In the genomic region with DNA sequence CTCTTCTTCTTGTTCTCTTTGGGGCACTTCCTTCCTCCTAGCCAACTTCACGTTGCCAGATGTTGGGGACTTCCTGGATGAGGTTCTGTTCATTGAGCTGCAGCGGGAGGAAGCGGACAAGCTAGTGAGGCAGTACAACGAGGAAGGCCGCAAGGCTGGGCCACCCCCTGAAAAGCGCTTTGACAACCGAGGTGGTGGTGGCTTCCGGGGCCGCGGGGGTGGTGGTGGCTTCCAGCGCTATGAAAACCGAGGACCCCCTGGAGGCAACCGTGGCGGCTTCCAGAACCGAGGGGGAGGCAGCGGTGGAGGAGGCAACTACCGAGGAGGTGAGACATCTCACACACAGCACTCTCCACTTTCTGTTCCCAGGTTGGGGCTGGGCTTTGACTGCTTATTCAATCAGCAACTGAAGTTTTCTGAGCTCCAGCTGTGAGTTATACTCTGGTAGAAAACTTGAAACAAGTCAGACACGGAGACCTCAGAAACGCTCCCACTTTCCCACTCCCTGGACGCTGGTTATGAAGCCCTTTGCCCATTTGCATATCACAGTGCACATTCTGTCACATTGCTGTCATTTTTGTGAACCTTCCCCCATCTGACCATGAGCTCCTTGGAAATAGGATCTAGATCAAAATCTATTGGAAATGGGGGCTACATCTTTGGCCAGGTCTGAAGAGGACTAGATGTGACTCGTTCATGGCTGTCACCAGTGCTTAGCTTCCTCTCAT, we compare ENCODE assay signal across 9 cellular contexts. TPM values are rescaled to one million over a fixed set of nuclear protein-coding genes. Genes with fewer than 3 reads are reported as not detected.
A peak's percentile ranks its signal among the peaks of the same experiment; 100 is the strongest.
DNase-seq lines count a peak whose midpoint lies in the region; ATAC-seq, FAIRE-seq and TF ChIP-seq lines count a peak whose summit lies in the region.
"Had no signal": no experiment of that assay in that cellular context is flagged by ENCODE, and none has a peak within 500 bp of the region (broad histone marks: within the 10 kb centered on the region; RNA-seq: fewer than 3 reads in every experiment).

No MANE protein-coding gene starts in this region.

- H3K4me1 Mint-ChIP-seq in IgD-negative memory B cell = peaks cover 49 to 61% (median 52%) of the 10 kb centered on the region in 3 donors

- peak; percentile 65 for FAIRE-seq in A549 (lab: Jason Lieb, UNC)

- BruUV-seq in A673 (replicated peaks; lab: Mats Ljungman, UMichigan) = no TSS peak

- H3K36me3 ChIP-seq in sigmoid colon = peaks cover 45 to 80% (median 58%) of the 10 kb centered on the region in 4 donors
- H3K36me3 ChIP-seq in A673 (ENCODE audit: insufficient read depth, low read length, poor library complexity, severe bottlenecking) = peaks cover 99% of the 10 kb centered on the region

- H3K4me2 ChIP-seq in A549 = no peak overlapping the region

- no peaks in the 10 kb centered on the region for H3K9me3 Mint-ChIP-seq in IgD-negative memory B cell

- no peak overlapping the region for H3K4me3 ChIP-seq in A549
- no peak overlapping the region for H3K4me3 ChIP-seq in sigmoid colon
- H3K4me3 ChIP-seq in A673 (ENCODE audit: low read depth, low read length, poor library complexity, severe bottlenecking) = no peak overlapping the region

- H3K27ac Mint-ChIP-seq in IgD-negative memory B cell = peak overlapping the region; percentile 96 to 98 (median 98)

- TF ChIP-seq CTCF in A549 (IDR thresholded peaks at IDR 0.05) (no peak), sigmoid colon (IDR thresholded peaks at IDR 0.05) (no peak), A673 (conservative IDR thresholded peaks at IDR 0.05; ENCODE audit: low read depth, low read length) (no peak)

- no peaks in the 10 kb centered on the region; the same call in 2 of the 3 replicates for H3K4me1 ChIP-seq in A549
- peaks cover 0 to 39% (median 33%) of the 10 kb centered on the region in 4 donors for H3K4me1 ChIP-seq in sigmoid colon
- H3K4me1 ChIP-seq in A673 (ENCODE audit: insufficient read depth, low read length, poor library complexity, severe bottlenecking) = no peaks in the 10 kb centered on the region

- 94% methylated on average over 21 of the region's 21 CpGs for WGBS in A549 (ENCODE audit: missing lambda C conversion rate)
- 59 to 83% methylated on average over 21 of the region's 21 CpGs for WGBS in sigmoid colon, 2 donors

- POLR2A ChIA-PET in A549 (lab: Yijun Ruan, JAX) (interaction anchor here (0.7 kb wide), 1 partner anchor 73 kb away, joined by 5 read pairs; no protein-coding TSS in a partner anchor), A673 (lab: Charles Lee; ENCODE audit: low non-redundant PET) (no interaction called here)

- no peak for TF ChIP-seq POLR2A in A549 (IDR thresholded peaks at IDR 0.05; ENCODE audit: low read length)
- no peak for TF ChIP-seq POLR2A in sigmoid colon (IDR thresholded peaks at IDR 0.05)

- TF ChIP-seq EP300 in A549 (IDR thresholded peaks at IDR 0.05) = no peak
- no peak for TF ChIP-seq EP300 in sigmoid colon (IDR thresholded peaks at IDR 0.05)

- CTCF ChIA-PET in A549 (lab: Yijun Ruan, JAX) = interaction anchor here (0.6 to 29.1 kb wide), 15 partner anchors 0 to 687 kb away, joined by 3 to 598 read pairs (median 5); partner anchors contain the start of genes CCDC97 and HNRNPUL1
- CTCF ChIA-PET in A673 (lab: Charles Lee) = no interaction called here

- DNase-seq in A549 (ENCODE audit: low read depth in 1 of 2, low spot score in 1 of 2) = no peak
- peak; percentile 37 to 49 for DNase-seq in activated T-helper 1 cell treated with anti-CD3 and anti-CD28 coated beads, Interleukin-2, amount 50 U/mL, for 16 hours (ENCODE audit: low read depth in 1 of 2, low spot score in 1 of 2)
- DNase-seq in sigmoid colon = peak; percentile 67
- no peak for DNase-seq in inferior parietal cortex (ENCODE audit: extremely low spot score)
- no peak for DNase-seq in A673 (ENCODE audit: low spot score)
- no peak for DNase-seq in COR-L47 (lab: John Stamatoyannopoulos, UW)
- no peak for DNase-seq in COLO668 (lab: John Stamatoyannopoulos, UW; ENCODE audit: unreplicated experiment)
- DNase-seq: ACHN had no signal

- H3K27ac ChIP-seq in A549 (no peak overlapping the region), sigmoid colon (peak overlapping the region in 2 of 4 donors; percentile 16 to 30), A673 (ENCODE audit: low read depth, low read length, poor library complexity, severe bottlenecking) (no peak overlapping the region)

- peak overlapping the region; percentile 58 to 88 (median 83) for H3K4me3 Mint-ChIP-seq in IgD-negative memory B cell

- H3K27me3 ChIP-seq in sigmoid colon = no peaks in the 10 kb centered on the region
- H3K27me3 ChIP-seq in A673 (replicated peaks; ENCODE audit: insufficient read depth, low read depth, low read length, poor library complexity) = no peaks in the 10 kb centered on the region

- H3K9me3 ChIP-seq in A549 (no peaks in the 10 kb centered on the region), sigmoid colon (no peaks in the 10 kb centered on the region), A673 (ENCODE audit: low read depth, low read length, poor library complexity, severe bottlenecking) (no peaks in the 10 kb centered on the region)

- intact Hi-C loops in sigmoid colon (cut with DNase I) = no loop called here
- intact Hi-C loops in A673 (cut with micrococcal nuclease; ENCODE audit: unreplicated experiment) = no loop called here

- no peak for TF ChIP-seq RAD21 in A549 (conservative IDR thresholded peaks at IDR 0.05 in 1 of 2, IDR thresholded peaks at IDR 0.05 in 1 of 2)

- ATAC-seq in A549 = no peak

- peaks cover 3% of the 10 kb centered on the region for H3K27me3 Mint-ChIP-seq in IgD-negative memory B cell

- H3K36me3 Mint-ChIP-seq in IgD-negative memory B cell = peaks cover 6% of the 10 kb centered on the region

TF ChIP-seq in A549, 52 proteins besides CTCF, POLR2A, EP300 and RAD21:
- TF ChIP-seq HOXA7 (CRISPR knock-in tag; IDR thresholded peaks at IDR 0.05) (no peak), BCL3 (IDR thresholded peaks at IDR 0.05) (no peak), SMC3 (IDR thresholded peaks at IDR 0.05) (no peak)

RNA-seq across cellular contexts. Expression of gene CCDC97, which starts 7.2 kb away (rescaled TPM):
- polyA plus RNA-seq in A549 (2011; rRNA removed) (18.7 and 21.4 TPM in 2 replicates), A549 (2017; fragmentation: RNase III; extraction: RNeasy Plus Mini Kit Qiagen cat#74134 plus additional on column Dnase treatment) (26.8 to 29.2 TPM (median 27.6 TPM) in 3 replicates), IgD-negative memory B cell (34.5 TPM), sigmoid colon (10 to 100 TPM; 11.3 to 23.1 (median 15.6) TPM)
- polyA plus RNA-seq in A549 (2012; cell fraction: cytosol; rRNA removed) = 18.9 and 24.5 TPM in 2 replicates
- polyA plus RNA-seq in A549 (2012; cell fraction: nucleus; rRNA removed) = 27.6 and 37.7 TPM in 2 replicates
- polyA minus RNA-seq in A549 (2011; rRNA and poly(A)+ RNA removed) = 26.4 and 31.9 TPM in 2 replicates
- total RNA-seq in sigmoid colon (10 to 100 TPM in 1 of 4 donors, 1 to 10 TPM in 3; 8.7 to 16.6 (median 9.2) TPM), A673 (2021) (40.8 and 41.8 TPM in 2 replicates)

RNA-seq across cellular contexts. Expression of gene HNRNPUL1, which starts 38.6 kb away (rescaled TPM):
- polyA plus RNA-seq in A549 (2011; rRNA removed) (89.5 and 117 TPM in 2 replicates), A549 (2017; fragmentation: RNase III; extraction: RNeasy Plus Mini Kit Qiagen cat#74134 plus additional on column Dnase treatment) (272 to 278 TPM (median 273 TPM) in 3 replicates), IgD-negative memory B cell (80.9 TPM), sigmoid colon (100 to 1,000 TPM in 1 of 3 donors, 10 to 100 TPM in 2; 61.9 to 133 (median 65.0) TPM)
- polyA plus RNA-seq in A549 (2012; cell fraction: cytosol; rRNA removed) = 77.4 and 104 TPM in 2 replicates
- polyA plus RNA-seq in A549 (2012; cell fraction: nucleus; rRNA removed) = 94.8 and 133 TPM in 2 replicates
- 118 and 124 TPM in 2 replicates for polyA minus RNA-seq in A549 (2011; rRNA and poly(A)+ RNA removed)
- total RNA-seq in sigmoid colon (100 to 1,000 TPM; 120 to 153 (median 130) TPM), A673 (2021) (342 and 344 TPM in 2 replicates)

RNA-seq across cellular contexts. Expression of gene TGFB1, which starts 50.9 kb away (rescaled TPM):
- polyA plus RNA-seq in A549 (2011; rRNA removed) (6.0 and 13.2 TPM in 2 replicates), A549 (2017; fragmentation: RNase III; extraction: RNeasy Plus Mini Kit Qiagen cat#74134 plus additional on column Dnase treatment) (63.4 to 86.4 TPM (median 83.2 TPM) in 3 replicates), IgD-negative memory B cell (49.3 TPM), sigmoid colon (10 to 100 TPM in 1 of 3 donors, 1 to 10 TPM in 2; 6.5 to 25.0 (median 7.2) TPM)
- 21.3 and 30.8 TPM in 2 replicates for polyA plus RNA-seq in A549 (2012; cell fraction: cytosol; rRNA removed)
- 70.8 and 74.9 TPM in 2 replicates for polyA plus RNA-seq in A549 (2012; cell fraction: nucleus; rRNA removed)
- 24.8 and 51.1 TPM in 2 replicates for polyA minus RNA-seq in A549 (2011; rRNA and poly(A)+ RNA removed)
- total RNA-seq in sigmoid colon (10 to 100 TPM; 16.4 to 27.1 (median 18.1) TPM), A673 (2021) (92.4 and 102 TPM in 2 replicates)

Comparison
In these comparisons a context has a peak if more than half of its experiments do, and no peak if none do; other contexts are left out.
1. DNase-seq: peak in activated T-helper 1 cell treated with anti-CD3 and anti-CD28 coated beads, Interleukin-2, amount 50 U/mL, for 16 hours (2 of 2) and sigmoid colon (single experiment); none in A549 (0 of 2), inferior parietal cortex (single experiment), A673 (single experiment), COR-L47 (single experiment) and COLO668 (single experiment).